ENCODE assay signal across 1 cellular context in genomic region chr6:90574610-90575009, GRCh38.
TF ChIP-seq lines count a peak whose summit lies in the region.

No MANE protein-coding gene starts in this region.

TF ChIP-seq in H1, 55 proteins besides CTCF, POLR2A, EP300 and RAD21:
- TF ChIP-seq FOSL1 (IDR thresholded peaks at IDR 0.05; ENCODE audit: insufficient read depth, low read depth, low read length) (no peak), CBX8 (IDR thresholded peaks at IDR 0.05; ENCODE audit: borderline replicate concordance, low read depth, low read length) (no peak), POLR2AphosphoS5 (IDR thresholded peaks at IDR 0.05; ENCODE audit: low read depth, low read length) (no peak), CBX5 (IDR thresholded peaks at IDR 0.05; ENCODE audit: low read depth, low read length) (no peak), ZNF274 (IDR thresholded peaks at IDR 0.05; ENCODE audit: borderline replicate concordance, extremely low read depth, low read length) (no peak), PHF8 (conservative IDR thresholded peaks at IDR 0.05; ENCODE audit: low read depth, low read length) (no peak), RNF2 (IDR thresholded peaks at IDR 0.05; ENCODE audit: borderline replicate concordance, low read depth, low read length, missing control alignments, poor library complexity, severe bottlenecking) (no peak), TAF1 (IDR thresholded peaks at IDR 0.05; ENCODE audit: low read depth, low read length) (no peak), RXRA (IDR thresholded peaks at IDR 0.05; ENCODE audit: insufficient read depth, low read depth, low read length) (no peak), E2F6 (IDR thresholded peaks at IDR 0.05) (no peak)
